13 cellular contexts compared by ENCODE assay signal in the genomic region with DNA sequence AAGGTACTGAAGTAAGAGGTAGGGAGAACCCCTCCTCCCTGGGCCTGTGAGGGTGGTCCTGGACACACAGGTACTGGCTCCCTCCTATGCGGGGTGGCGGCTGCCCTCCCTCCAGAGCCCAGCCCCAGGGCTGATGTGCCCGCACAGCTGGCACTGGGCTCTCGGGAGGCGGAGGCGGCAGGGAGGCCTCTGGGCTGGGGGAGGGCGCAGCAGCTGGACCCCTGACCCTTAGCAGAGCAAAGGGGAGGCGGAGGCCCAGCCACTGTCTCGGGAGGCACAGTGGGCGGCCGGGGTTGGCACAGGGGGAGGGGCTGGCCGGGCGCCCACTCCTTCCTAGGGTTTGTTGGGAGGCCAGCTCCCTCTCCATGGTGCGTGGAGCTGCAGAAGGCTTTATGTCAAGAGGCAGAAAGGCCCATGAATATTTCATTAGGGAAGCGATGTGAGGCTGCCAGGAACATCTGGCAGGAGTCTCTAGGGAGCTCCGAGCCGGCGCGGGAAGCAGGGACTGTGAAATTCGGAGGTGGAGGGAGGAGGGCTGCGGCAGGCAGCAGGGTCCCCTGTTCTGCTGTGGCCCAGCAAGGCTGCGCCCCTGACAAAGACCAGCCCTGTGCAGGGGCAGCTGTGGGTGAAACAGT. TPM values are rescaled to one million over a fixed set of nuclear protein-coding genes. Genes with fewer than 3 reads are reported as not detected.
DNase-seq lines count a peak whose midpoint lies in the region; ATAC-seq lines count a peak whose summit lies in the region.
"Had no signal": no experiment of that assay in that cellular context is flagged by ENCODE, and none has a peak within 500 bp of the region (broad histone marks: within the 10 kb centered on the region; RNA-seq: fewer than 3 reads in every experiment).

No MANE protein-coding gene starts in this region.

- no peak overlapping the region for H3K4me3 Mint-ChIP-seq in stimulated activated memory B cell treated with anti-CD40 and anti-IgM and Interleukin-4, amounts not matched to agents 10 μg/mL and 1 μg/mL and 100 μg/mL, for 72 hours
- H3K4me3 Mint-ChIP-seq: activated naive CD4-positive, alpha-beta T cell treated with anti-CD3 and anti-CD28 coated beads, Interleukin-2, amount 50 U/mL, for 24 hours had no signal

- peaks cover 40% of the 10 kb centered on the region for H3K27me3 Mint-ChIP-seq in stimulated activated memory B cell treated with anti-CD40 and anti-IgM and Interleukin-4, amounts not matched to agents 10 μg/mL and 1 μg/mL and 100 μg/mL, for 72 hours
- H3K27me3 Mint-ChIP-seq: activated naive CD4-positive, alpha-beta T cell treated with anti-CD3 and anti-CD28 coated beads, Interleukin-2, amount 50 U/mL, for 24 hours had no signal

- H3K36me3 Mint-ChIP-seq in stimulated activated memory B cell treated with anti-CD40 and anti-IgM and Interleukin-4, amounts not matched to agents 10 μg/mL and 1 μg/mL and 100 μg/mL, for 72 hours, result peaks cover 6% of the 10 kb centered on the region
- H3K36me3 Mint-ChIP-seq: activated naive CD4-positive, alpha-beta T cell treated with anti-CD3 and anti-CD28 coated beads, Interleukin-2, amount 50 U/mL, for 24 hours had no signal

- DNase-seq in NCI-H82 (lab: John Stamatoyannopoulos, UW) (peak; percentile 61), NCI-H82 treated with DMSO at 0.1 percent for 48 hours (lab: John Stamatoyannopoulos, UW; ENCODE audit: unreplicated experiment) (no peak), NCI-H526 (lab: John Stamatoyannopoulos, UW) (peak; percentile 51 to 83), right cardiac atrium (peak; percentile 6 to 38 (median 12))
- DNase-seq: NCI-H774, SHP77 treated with DMSO at 0.1 percent for 48 hours, testis had no signal

- no peaks in the 10 kb centered on the region for H3K9me3 ChIP-seq in right cardiac atrium (ENCODE audit: control insufficient read depth, low read length)
- H3K9me3 ChIP-seq: left lung, testis had no signal

- intact Hi-C loops in right cardiac atrium (cut with DNase I), result no loop called here

- ATAC-seq in right cardiac atrium (peak in 1 of 2 donors; percentile 10), HG02885 (IDR thresholded peaks at IDR 0.05; ENCODE audit: poor library complexity, unreplicated experiment) (no peak), GM19463 (IDR thresholded peaks at IDR 0.05; ENCODE audit: unreplicated experiment) (no peak), HG03135 (IDR thresholded peaks at IDR 0.05; ENCODE audit: unreplicated experiment) (no peak)
- peak; percentile 2 for ATAC-seq in stimulated activated memory B cell treated with anti-CD40 and anti-IgM and Interleukin-4, amounts not matched to agents 10 μg/mL and 1 μg/mL and 100 μg/mL, for 72 hours
- ATAC-seq: left lung had no signal

- H3K4me1 ChIP-seq in right cardiac atrium (ENCODE audit: control insufficient read depth, insufficient read depth, low read length), result no peaks in the 10 kb centered on the region
- H3K4me1 ChIP-seq: left lung, testis had no signal

- H3K4me1 Mint-ChIP-seq in stimulated activated memory B cell treated with anti-CD40 and anti-IgM and Interleukin-4, amounts not matched to agents 10 μg/mL and 1 μg/mL and 100 μg/mL, for 72 hours, result peaks cover 26% of the 10 kb centered on the region
- H3K4me1 Mint-ChIP-seq: activated naive CD4-positive, alpha-beta T cell treated with anti-CD3 and anti-CD28 coated beads, Interleukin-2, amount 50 U/mL, for 24 hours had no signal

- 55% methylated on average over 22 of the region's 22 CpGs for WGBS in right cardiac atrium

- H3K4me3 ChIP-seq in right cardiac atrium (ENCODE audit: low read length), result no peak overlapping the region
- H3K4me3 ChIP-seq: left lung, testis had no signal

- H3K27me3 ChIP-seq in right cardiac atrium (ENCODE audit: control insufficient read depth, insufficient read depth), result no peaks in the 10 kb centered on the region
- H3K27me3 ChIP-seq: testis had no signal

- peaks cover 4% of the 10 kb centered on the region for H3K9me3 Mint-ChIP-seq in stimulated activated memory B cell treated with anti-CD40 and anti-IgM and Interleukin-4, amounts not matched to agents 10 μg/mL and 1 μg/mL and 100 μg/mL, for 72 hours
- H3K9me3 Mint-ChIP-seq: activated naive CD4-positive, alpha-beta T cell treated with anti-CD3 and anti-CD28 coated beads, Interleukin-2, amount 50 U/mL, for 24 hours had no signal

- H3K27ac ChIP-seq in right cardiac atrium (ENCODE audit: low read length), result no peak overlapping the region
- H3K27ac ChIP-seq: left lung, testis had no signal

- H3K27ac Mint-ChIP-seq in stimulated activated memory B cell treated with anti-CD40 and anti-IgM and Interleukin-4, amounts not matched to agents 10 μg/mL and 1 μg/mL and 100 μg/mL, for 72 hours, result peak overlapping the region; percentile 18
- H3K27ac Mint-ChIP-seq: activated naive CD4-positive, alpha-beta T cell treated with anti-CD3 and anti-CD28 coated beads, Interleukin-2, amount 50 U/mL, for 24 hours had no signal

RNA-seq across cellular contexts. Expression of a gene that starts 44.1 kb away (rescaled TPM):
- 10 to 100 TPM; 13.9 to 22.4 (median 16.7) TPM for total RNA-seq in right cardiac atrium
- polyA plus RNA-seq in right cardiac atrium, result 16.4 TPM
